ENCODE assay signal across 9 cellular contexts in the genomic region with DNA sequence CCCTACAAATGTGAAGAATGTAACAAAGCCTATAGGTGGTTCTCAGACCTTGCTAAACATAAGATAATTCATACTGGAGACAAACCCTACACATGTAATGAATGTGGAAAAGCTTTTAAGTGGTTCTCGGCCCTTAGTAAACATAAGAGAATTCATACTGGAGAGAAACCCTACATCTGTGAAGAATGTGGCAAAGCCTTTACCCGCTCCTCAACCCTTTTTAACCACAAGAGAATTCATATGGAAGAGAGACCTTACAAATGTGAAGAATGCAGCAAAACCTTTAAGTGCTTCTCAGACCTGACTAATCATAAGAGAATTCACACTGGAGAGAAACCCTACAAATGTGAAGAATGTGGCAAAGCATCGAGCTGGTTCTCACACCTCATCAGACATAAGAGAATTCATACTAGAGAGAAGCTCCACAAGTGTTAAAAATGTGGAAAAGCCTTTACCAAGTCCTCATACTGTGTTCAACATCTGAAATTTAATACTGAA. TPM values are rescaled to one million over a fixed set of nuclear protein-coding genes. Genes with fewer than 3 reads are reported as not detected.
DNase-seq lines count a peak whose midpoint lies in the region; ATAC-seq and TF ChIP-seq lines count a peak whose summit lies in the region.
"Not testable (repeated sequence)": the region's sequence is repeated elsewhere in the genome, so short reads cannot be mapped to it uniquely, and the experiment has no call there.
"Had no signal": no experiment of that assay in that cellular context is flagged by ENCODE, and none has a peak within 500 bp of the region (broad histone marks: within the 10 kb centered on the region; RNA-seq: fewer than 3 reads in every experiment).

No MANE protein-coding gene starts in this region.

- not testable (repeated sequence) for H3K4me3 Mint-ChIP-seq in CD8-positive, alpha-beta memory T cell
- H3K4me3 Mint-ChIP-seq in endothelial cell (ENCODE audit: unreplicated experiment) = peak overlapping the region; percentile 11

- peaks cover 51 to 98% (median 92%) of the 10 kb centered on the region in 5 donors for H3K9me3 Mint-ChIP-seq in CD8-positive, alpha-beta memory T cell
- H3K9me3 Mint-ChIP-seq in endothelial cell (ENCODE audit: unreplicated experiment) = peaks cover 60% of the 10 kb centered on the region

- H3K36me3 ChIP-seq in BLaER1 (peaks cover 97% of the 10 kb centered on the region), adipocyte (ENCODE audit: control insufficient read depth, insufficient read depth, low read length, severe bottlenecking) (peaks cover 46% of the 10 kb centered on the region)
- not testable (repeated sequence) for H3K36me3 ChIP-seq in CD8-positive, alpha-beta memory T cell (ENCODE audit: insufficient read depth, low read length); thoracic aorta

- H3K36me3 Mint-ChIP-seq in CD8-positive, alpha-beta memory T cell = peaks cover 25 to 83% (median 79%) of the 10 kb centered on the region in 3 donors
- H3K36me3 Mint-ChIP-seq in endothelial cell (ENCODE audit: low read depth, unreplicated experiment) = peaks cover 68% of the 10 kb centered on the region

- H4K20me1 ChIP-seq in BLaER1 = not testable (repeated sequence)

- H3K4me1 ChIP-seq in BLaER1; CD8-positive, alpha-beta memory T cell (ENCODE audit: insufficient read depth, low read length); adipocyte (ENCODE audit: control insufficient read depth, insufficient read depth, low read length); thoracic aorta (ENCODE audit: control insufficient read depth in 1 of 2, low read depth in 2 of 2): not testable (repeated sequence)

- CTCF ChIA-PET in CD8-positive, alpha-beta memory T cell (lab: Charles Lee) = not testable (repeated sequence)

- H3K9me3 ChIP-seq in BLaER1 (peaks cover 100% of the 10 kb centered on the region), adipocyte (ENCODE audit: control insufficient read depth, low read length) (peaks cover 99% of the 10 kb centered on the region), thoracic aorta (peaks cover 97% of the 10 kb centered on the region)
- peaks cover 66% of the 10 kb centered on the region for H3K9me3 ChIP-seq in CD8-positive, alpha-beta memory T cell (ENCODE audit: low read length)

- not testable (repeated sequence) for H3K27ac ChIP-seq in BLaER1; CD8-positive, alpha-beta memory T cell (ENCODE audit: low read depth, low read length); coronary artery; thoracic aorta

- not testable (repeated sequence) for TF ChIP-seq CTCF in coronary artery (IDR thresholded peaks at IDR 0.05); endothelial cell (IDR thresholded peaks at IDR 0.05; ENCODE audit: unreplicated experiment); thoracic aorta (IDR thresholded peaks at IDR 0.05)

- H3K4me1 Mint-ChIP-seq in CD8-positive, alpha-beta memory T cell; endothelial cell (ENCODE audit: unreplicated experiment): not testable (repeated sequence)

- not testable (repeated sequence) for H3K4me2 ChIP-seq in BLaER1

- not testable (repeated sequence) for H3K9ac ChIP-seq in BLaER1; adipocyte (ENCODE audit: low read length)

- H3K4me3 ChIP-seq in BLaER1 = 0 out of 2 replicates have a peak overlapping the region, but pooled peaks have one; percentile 28
- H3K4me3 ChIP-seq in CD8-positive, alpha-beta memory T cell (ENCODE audit: low read length) = peak overlapping the region; percentile 26
- peak overlapping the region; percentile 71 for H3K4me3 ChIP-seq in adipocyte (ENCODE audit: low read length)
- peak overlapping the region; percentile 32 for H3K4me3 ChIP-seq in coronary artery
- peak overlapping the region; percentile 9 for H3K4me3 ChIP-seq in thoracic aorta

- H3K27me3 ChIP-seq in BLaER1; CD8-positive, alpha-beta memory T cell (ENCODE audit: insufficient read depth, low read length, poor library complexity, severe bottlenecking); adipocyte (replicated peaks; ENCODE audit: control insufficient read depth, insufficient read depth, low read length); thoracic aorta (replicated peaks; ENCODE audit: insufficient read depth): not testable (repeated sequence)

- H3K27me3 Mint-ChIP-seq in CD8-positive, alpha-beta memory T cell; endothelial cell (ENCODE audit: unreplicated experiment): not testable (repeated sequence)

- DNase-seq in CD8-positive, alpha-beta memory T cell; adipocyte (ENCODE audit: low read depth); coronary artery (ENCODE audit: low spot score); endothelial cell (ENCODE audit: low spot score); thoracic aorta (ENCODE audit: low spot score): not testable (repeated sequence)
- DNase-seq in MV-4-11 (lab: John Stamatoyannopoulos, UW) = peak; percentile 32

- POLR2A ChIA-PET in CD8-positive, alpha-beta memory T cell (lab: Charles Lee) = not testable (repeated sequence)

- not testable (repeated sequence) for ATAC-seq in thoracic aorta (ENCODE audit: insufficient number of reproducible peaks, low FRiP score, low read depth)

- not testable (repeated sequence) for H3K27ac Mint-ChIP-seq in CD8-positive, alpha-beta memory T cell; endothelial cell (ENCODE audit: unreplicated experiment)

RNA-seq across cellular contexts. Expression of a gene that starts 35.0 kb away (rescaled TPM):
- total RNA-seq in CD8-positive, alpha-beta memory T cell = 10 to 100 TPM; 22.8 to 24.1 TPM
- polyA plus RNA-seq in CD8-positive, alpha-beta memory T cell = 1.7 TPM
- total RNA-seq in endothelial cell (ENCODE audit: unreplicated experiment) = 15.8 TPM
- total RNA-seq in thoracic aorta = 10 to 100 TPM; 14.2 to 17.1 TPM
- total RNA-seq: H7, HepG2 had no signal
- polyA plus RNA-seq: HepG2 had no signal

Comparison
In these comparisons a context has a peak if more than half of its experiments do, and no peak if none do; other contexts are left out.
1. H3K4me3 ChIP-seq: peak in every context shown above with its lines; median percentile 71 in adipocyte; 32 in coronary artery; 28 in BLaER1; 26 in CD8-positive, alpha-beta memory T cell; 9 in thoracic aorta.